ENCODE assay signal across 1 cellular context in genomic region chr6:166330612-166331011, GRCh38.
TF ChIP-seq lines count a peak whose summit lies in the region.

No MANE protein-coding gene starts in this region.

TF ChIP-seq in HepG2, 621 proteins besides CTCF, POLR2A, EP300 and RAD21 (continued from another document and continues in another):
- TF ChIP-seq, protein P1, sequence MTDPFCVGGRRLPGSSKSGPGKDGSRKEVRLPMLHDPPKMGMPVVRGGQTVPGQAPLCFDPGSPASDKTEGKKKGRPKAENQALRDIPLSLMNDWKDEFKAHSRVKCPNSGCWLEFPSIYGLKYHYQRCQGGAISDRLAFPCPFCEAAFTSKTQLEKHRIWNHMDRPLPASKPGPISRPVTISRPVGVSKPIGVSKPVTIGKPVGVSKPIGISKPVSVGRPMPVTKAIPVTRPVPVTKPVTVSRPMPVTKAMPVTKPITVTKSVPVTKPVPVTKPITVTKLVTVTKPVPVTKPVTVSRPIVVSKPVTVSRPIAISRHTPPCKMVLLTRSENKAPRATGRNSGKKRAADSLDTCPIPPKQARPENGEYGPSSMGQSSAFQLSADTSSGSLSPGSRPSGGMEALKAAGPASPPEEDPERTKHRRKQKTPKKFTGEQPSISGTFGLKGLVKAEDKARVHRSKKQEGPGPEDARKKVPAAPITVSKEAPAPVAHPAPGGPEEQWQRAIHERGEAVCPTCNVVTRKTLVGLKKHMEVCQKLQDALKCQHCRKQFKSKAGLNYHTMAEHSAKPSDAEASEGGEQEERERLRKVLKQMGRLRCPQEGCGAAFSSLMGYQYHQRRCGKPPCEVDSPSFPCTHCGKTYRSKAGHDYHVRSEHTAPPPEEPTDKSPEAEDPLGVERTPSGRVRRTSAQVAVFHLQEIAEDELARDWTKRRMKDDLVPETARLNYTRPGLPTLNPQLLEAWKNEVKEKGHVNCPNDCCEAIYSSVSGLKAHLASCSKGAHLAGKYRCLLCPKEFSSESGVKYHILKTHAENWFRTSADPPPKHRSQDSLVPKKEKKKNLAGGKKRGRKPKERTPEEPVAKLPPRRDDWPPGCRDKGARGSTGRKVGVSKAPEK (CRISPR knock-in tag; IDR thresholded peaks at IDR 0.05; ENCODE audit: borderline replicate concordance), result no peak
- peak; percentile 47; the same call in 1 of the 2 replicates for TF ChIP-seq FOXA3 (CRISPR knock-in tag; IDR thresholded peaks at IDR 0.05)
- peak; percentile 47; the same call in 1 of the 2 replicates for TF ChIP-seq BORCS8-MEF2B (CRISPR knock-in tag; IDR thresholded peaks at IDR 0.05)
- TF ChIP-seq KLF11 (CRISPR knock-in tag; IDR thresholded peaks at IDR 0.05), result 0 out of 2 replicates have a peak, but pooled peaks have one; percentile 45
- TF ChIP-seq MBD4 (IDR thresholded peaks at IDR 0.05; ENCODE audit: borderline replicate concordance, low read length), result no peak
- no peak for TF ChIP-seq ZMAT5 (CRISPR knock-in tag; IDR thresholded peaks at IDR 0.05; ENCODE audit: borderline replicate concordance, low read depth)
- no peak for TF ChIP-seq ZNF441 (CRISPR knock-in tag; IDR thresholded peaks at IDR 0.05; ENCODE audit: borderline replicate concordance)
- no peak for TF ChIP-seq ZNF234 (CRISPR knock-in tag; conservative IDR thresholded peaks at IDR 0.05)
- no peak for TF ChIP-seq ZNF660 (CRISPR knock-in tag; IDR thresholded peaks at IDR 0.05; ENCODE audit: borderline replicate concordance, low read depth)
- TF ChIP-seq PHF20 (CRISPR knock-in tag; IDR thresholded peaks at IDR 0.05), result no peak
- TF ChIP-seq KLF16 (CRISPR knock-in tag; IDR thresholded peaks at IDR 0.05), result peak in 1 of 2 experiments; percentile 65; a peak in 2 of 4 replicates
- TF ChIP-seq ZNF414 (CRISPR knock-in tag; IDR thresholded peaks at IDR 0.05), result peak; percentile 82; the same call in 1 of the 2 replicates
- no peak for TF ChIP-seq SMARCC2 (IDR thresholded peaks at IDR 0.05)
- TF ChIP-seq MIER2 (CRISPR knock-in tag; IDR thresholded peaks at IDR 0.05), result no peak
- no peak for TF ChIP-seq FLYWCH1 (CRISPR knock-in tag; IDR thresholded peaks at IDR 0.05)
- TF ChIP-seq KDM6A (CRISPR knock-in tag; IDR thresholded peaks at IDR 0.05; ENCODE audit: low read depth), result no peak
- TF ChIP-seq, protein P2, sequence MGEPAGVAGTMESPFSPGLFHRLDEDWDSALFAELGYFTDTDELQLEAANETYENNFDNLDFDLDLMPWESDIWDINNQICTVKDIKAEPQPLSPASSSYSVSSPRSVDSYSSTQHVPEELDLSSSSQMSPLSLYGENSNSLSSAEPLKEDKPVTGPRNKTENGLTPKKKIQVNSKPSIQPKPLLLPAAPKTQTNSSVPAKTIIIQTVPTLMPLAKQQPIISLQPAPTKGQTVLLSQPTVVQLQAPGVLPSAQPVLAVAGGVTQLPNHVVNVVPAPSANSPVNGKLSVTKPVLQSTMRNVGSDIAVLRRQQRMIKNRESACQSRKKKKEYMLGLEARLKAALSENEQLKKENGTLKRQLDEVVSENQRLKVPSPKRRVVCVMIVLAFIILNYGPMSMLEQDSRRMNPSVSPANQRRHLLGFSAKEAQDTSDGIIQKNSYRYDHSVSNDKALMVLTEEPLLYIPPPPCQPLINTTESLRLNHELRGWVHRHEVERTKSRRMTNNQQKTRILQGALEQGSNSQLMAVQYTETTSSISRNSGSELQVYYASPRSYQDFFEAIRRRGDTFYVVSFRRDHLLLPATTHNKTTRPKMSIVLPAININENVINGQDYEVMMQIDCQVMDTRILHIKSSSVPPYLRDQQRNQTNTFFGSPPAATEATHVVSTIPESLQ (CRISPR knock-in tag; conservative IDR thresholded peaks at IDR 0.05), result no peak
- no peak for TF ChIP-seq ZBTB7A (CRISPR knock-in tag; IDR thresholded peaks at IDR 0.05)
- TF ChIP-seq ZNF230 (CRISPR knock-in tag; IDR thresholded peaks at IDR 0.05), result no peak
- no peak for TF ChIP-seq ZFP36L2 (CRISPR knock-in tag; IDR thresholded peaks at IDR 0.05)
- peak; percentile 87 for TF ChIP-seq SAP130 (CRISPR knock-in tag; IDR thresholded peaks at IDR 0.05; ENCODE audit: low read depth)
- 0 out of 2 replicates have a peak, but pooled peaks have one; percentile 19 for TF ChIP-seq CEBPG (CRISPR knock-in tag; IDR thresholded peaks at IDR 0.05)
- TF ChIP-seq ZNF850 (CRISPR knock-in tag; conservative IDR thresholded peaks at IDR 0.05), result no peak
- TF ChIP-seq, protein P3, sequence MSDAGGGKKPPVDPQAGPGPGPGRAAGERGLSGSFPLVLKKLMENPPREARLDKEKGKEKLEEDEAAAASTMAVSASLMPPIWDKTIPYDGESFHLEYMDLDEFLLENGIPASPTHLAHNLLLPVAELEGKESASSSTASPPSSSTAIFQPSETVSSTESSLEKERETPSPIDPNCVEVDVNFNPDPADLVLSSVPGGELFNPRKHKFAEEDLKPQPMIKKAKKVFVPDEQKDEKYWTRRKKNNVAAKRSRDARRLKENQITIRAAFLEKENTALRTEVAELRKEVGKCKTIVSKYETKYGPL (CRISPR knock-in tag; IDR thresholded peaks at IDR 0.05), result no peak
- peak; percentile 48; the same call in 1 of the 2 replicates for TF ChIP-seq ZFX (CRISPR knock-in tag; IDR thresholded peaks at IDR 0.05; ENCODE audit: low read depth)
- no peak for TF ChIP-seq ZC3H4 (CRISPR knock-in tag; IDR thresholded peaks at IDR 0.05; ENCODE audit: borderline replicate concordance)
- TF ChIP-seq SKI (IDR thresholded peaks at IDR 0.05; ENCODE audit: partially characterized antibody), result peak; percentile 59
- no peak for TF ChIP-seq NFIC (IDR thresholded peaks at IDR 0.05; ENCODE audit: low read length)
- no peak for TF ChIP-seq HIVEP1 (CRISPR knock-in tag; IDR thresholded peaks at IDR 0.05)
- TF ChIP-seq ZNF138 (CRISPR knock-in tag; IDR thresholded peaks at IDR 0.05; ENCODE audit: low read depth), result no peak
- no peak for TF ChIP-seq ZNF232 (CRISPR knock-in tag; IDR thresholded peaks at IDR 0.05; ENCODE audit: borderline replicate concordance)
- TF ChIP-seq ETV5 (CRISPR knock-in tag; IDR thresholded peaks at IDR 0.05; ENCODE audit: borderline replicate concordance), result peak; percentile 35; the same call in 1 of the 2 replicates
- TF ChIP-seq SP1 (IDR thresholded peaks at IDR 0.05), result no peak
- peak; percentile 76 for TF ChIP-seq SP1 (CRISPR knock-in tag; IDR thresholded peaks at IDR 0.05)
- no peak for TF ChIP-seq HMGA1 (CRISPR knock-in tag; conservative IDR thresholded peaks at IDR 0.05)
- TF ChIP-seq KDM5B (CRISPR knock-in tag; IDR thresholded peaks at IDR 0.05; ENCODE audit: borderline replicate concordance), result peak; percentile 67; the same call in 1 of the 2 replicates
- TF ChIP-seq, protein P4, sequence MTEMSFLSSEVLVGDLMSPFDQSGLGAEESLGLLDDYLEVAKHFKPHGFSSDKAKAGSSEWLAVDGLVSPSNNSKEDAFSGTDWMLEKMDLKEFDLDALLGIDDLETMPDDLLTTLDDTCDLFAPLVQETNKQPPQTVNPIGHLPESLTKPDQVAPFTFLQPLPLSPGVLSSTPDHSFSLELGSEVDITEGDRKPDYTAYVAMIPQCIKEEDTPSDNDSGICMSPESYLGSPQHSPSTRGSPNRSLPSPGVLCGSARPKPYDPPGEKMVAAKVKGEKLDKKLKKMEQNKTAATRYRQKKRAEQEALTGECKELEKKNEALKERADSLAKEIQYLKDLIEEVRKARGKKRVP (CRISPR knock-in tag; IDR thresholded peaks at IDR 0.05), result no peak
- no peak for TF ChIP-seq NR1H2 (CRISPR knock-in tag; IDR thresholded peaks at IDR 0.05; ENCODE audit: borderline replicate concordance, low read depth)
- no peak for TF ChIP-seq TBL1XR1 (IDR thresholded peaks at IDR 0.05; ENCODE audit: borderline replicate concordance, low read length, partially characterized antibody)
- TF ChIP-seq YEATS2 (CRISPR knock-in tag; IDR thresholded peaks at IDR 0.05; ENCODE audit: borderline replicate concordance), result 0 out of 2 replicates have a peak, but pooled peaks have one; percentile 35
- peak; percentile 82 for TF ChIP-seq ZNF350 (CRISPR knock-in tag; IDR thresholded peaks at IDR 0.05; ENCODE audit: borderline replicate concordance, low read depth)
- TF ChIP-seq MEIS2 (CRISPR knock-in tag; IDR thresholded peaks at IDR 0.05), result no peak; the same call in 1 of the 2 replicates
- TF ChIP-seq DBP (CRISPR knock-in tag; IDR thresholded peaks at IDR 0.05; ENCODE audit: not compliant biosample characterization), result no peak
- TF ChIP-seq ZNF362 (CRISPR knock-in tag; IDR thresholded peaks at IDR 0.05; ENCODE audit: borderline replicate concordance), result no peak
- TF ChIP-seq AHR (CRISPR knock-in tag; IDR thresholded peaks at IDR 0.05), result peak; percentile 38; the same call in 1 of the 2 replicates
- TF ChIP-seq ZNF780A (CRISPR knock-in tag; IDR thresholded peaks at IDR 0.05), result no peak
- TF ChIP-seq ZBTB1 (CRISPR knock-in tag; IDR thresholded peaks at IDR 0.05; ENCODE audit: borderline replicate concordance), result no peak
- TF ChIP-seq ZNF883 (CRISPR knock-in tag; IDR thresholded peaks at IDR 0.05; ENCODE audit: not compliant biosample characterization), result peak; percentile 39
- TF ChIP-seq, protein P5, sequence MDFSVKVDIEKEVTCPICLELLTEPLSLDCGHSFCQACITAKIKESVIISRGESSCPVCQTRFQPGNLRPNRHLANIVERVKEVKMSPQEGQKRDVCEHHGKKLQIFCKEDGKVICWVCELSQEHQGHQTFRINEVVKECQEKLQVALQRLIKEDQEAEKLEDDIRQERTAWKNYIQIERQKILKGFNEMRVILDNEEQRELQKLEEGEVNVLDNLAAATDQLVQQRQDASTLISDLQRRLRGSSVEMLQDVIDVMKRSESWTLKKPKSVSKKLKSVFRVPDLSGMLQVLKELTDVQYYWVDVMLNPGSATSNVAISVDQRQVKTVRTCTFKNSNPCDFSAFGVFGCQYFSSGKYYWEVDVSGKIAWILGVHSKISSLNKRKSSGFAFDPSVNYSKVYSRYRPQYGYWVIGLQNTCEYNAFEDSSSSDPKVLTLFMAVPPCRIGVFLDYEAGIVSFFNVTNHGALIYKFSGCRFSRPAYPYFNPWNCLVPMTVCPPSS (IDR thresholded peaks at IDR 0.05), result no peak
- TF ChIP-seq ZNF574 (CRISPR knock-in tag; IDR thresholded peaks at IDR 0.05), result peak; percentile 53; the same call in 1 of the 2 replicates
- TF ChIP-seq ARNT (IDR thresholded peaks at IDR 0.05), result no peak
- TF ChIP-seq POGZ (CRISPR knock-in tag; IDR thresholded peaks at IDR 0.05), result peak; percentile 94
- TF ChIP-seq ZFY (CRISPR knock-in tag; IDR thresholded peaks at IDR 0.05), result no peak
- TF ChIP-seq, protein P6, sequence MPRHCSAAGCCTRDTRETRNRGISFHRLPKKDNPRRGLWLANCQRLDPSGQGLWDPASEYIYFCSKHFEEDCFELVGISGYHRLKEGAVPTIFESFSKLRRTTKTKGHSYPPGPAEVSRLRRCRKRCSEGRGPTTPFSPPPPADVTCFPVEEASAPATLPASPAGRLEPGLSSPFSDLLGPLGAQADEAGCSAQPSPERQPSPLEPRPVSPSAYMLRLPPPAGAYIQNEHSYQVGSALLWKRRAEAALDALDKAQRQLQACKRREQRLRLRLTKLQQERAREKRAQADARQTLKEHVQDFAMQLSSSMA (CRISPR knock-in tag; IDR thresholded peaks at IDR 0.05), result no peak
- no peak for TF ChIP-seq ZFP90 (CRISPR knock-in tag; IDR thresholded peaks at IDR 0.05; ENCODE audit: borderline replicate concordance)
- no peak for TF ChIP-seq HHEX (CRISPR knock-in tag; IDR thresholded peaks at IDR 0.05)
- TF ChIP-seq WIZ (CRISPR knock-in tag; IDR thresholded peaks at IDR 0.05), result no peak
- no peak for TF ChIP-seq ZNF337 (CRISPR knock-in tag; IDR thresholded peaks at IDR 0.05; ENCODE audit: borderline replicate concordance, low read depth)
- TF ChIP-seq, protein P7, sequence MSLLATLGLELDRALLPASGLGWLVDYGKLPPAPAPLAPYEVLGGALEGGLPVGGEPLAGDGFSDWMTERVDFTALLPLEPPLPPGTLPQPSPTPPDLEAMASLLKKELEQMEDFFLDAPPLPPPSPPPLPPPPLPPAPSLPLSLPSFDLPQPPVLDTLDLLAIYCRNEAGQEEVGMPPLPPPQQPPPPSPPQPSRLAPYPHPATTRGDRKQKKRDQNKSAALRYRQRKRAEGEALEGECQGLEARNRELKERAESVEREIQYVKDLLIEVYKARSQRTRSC (CRISPR knock-in tag; IDR thresholded peaks at IDR 0.05; ENCODE audit: low read depth), result no peak
